ENCODE assay signal across 1 cellular context in genomic region chr10:103804866-103805265, GRCh38.
TF ChIP-seq lines count a peak whose summit lies in the region.

No MANE protein-coding gene starts in this region.

TF ChIP-seq in IMR-90, 13 proteins besides CTCF, POLR2A, EP300 and RAD21:
- no peak for TF ChIP-seq FOS (IDR thresholded peaks at IDR 0.05; ENCODE audit: low read depth, low read length)
- TF ChIP-seq ELK1 (IDR thresholded peaks at IDR 0.05; ENCODE audit: borderline replicate concordance, low read depth, low read length), result no peak
- no peak for TF ChIP-seq USF2 (IDR thresholded peaks at IDR 0.05; ENCODE audit: low read depth, low read length)
- TF ChIP-seq MAZ (IDR thresholded peaks at IDR 0.05; ENCODE audit: borderline replicate concordance, low read depth, low read length), result no peak
- no peak for TF ChIP-seq RCOR1 (IDR thresholded peaks at IDR 0.05; ENCODE audit: insufficient replicate concordance, low read length)
TF ChIP-seq in IMR-90: peak in this region for 0.
